In genomic region chr4:182897601-182898478, GRCh38 we compare ENCODE assay signal across 1 cellular context.
TF ChIP-seq lines count a peak whose summit lies in the region.

No MANE protein-coding gene starts in this region.

TF ChIP-seq in HepG2, 621 proteins besides CTCF, POLR2A, EP300 and RAD21 (continued from another document and continues in another):
- TF ChIP-seq JUN (CRISPR knock-in tag; IDR thresholded peaks at IDR 0.05) (0 out of 2 replicates have a peak, but pooled peaks have one; percentile 66), SALL1 (CRISPR knock-in tag; IDR thresholded peaks at IDR 0.05) (peak; percentile 97), AHDC1 (CRISPR knock-in tag; IDR thresholded peaks at IDR 0.05; ENCODE audit: borderline replicate concordance) (peak; percentile 92), ZNF34 (CRISPR knock-in tag; IDR thresholded peaks at IDR 0.05; ENCODE audit: borderline replicate concordance) (peak; percentile 67; the same call in 1 of the 2 replicates), MBNL3 (CRISPR knock-in tag; conservative IDR thresholded peaks at IDR 0.05) (no peak), ZNF432 (CRISPR knock-in tag; IDR thresholded peaks at IDR 0.05; ENCODE audit: borderline replicate concordance) (no peak), XBP1 (CRISPR knock-in tag; IDR thresholded peaks at IDR 0.05) (no peak), SRY (CRISPR knock-in tag; IDR thresholded peaks at IDR 0.05) (no peak), ZNF619 (CRISPR knock-in tag; IDR thresholded peaks at IDR 0.05) (0 out of 2 replicates have a peak, but pooled peaks have one; percentile 60), SAP130 (CRISPR knock-in tag; IDR thresholded peaks at IDR 0.05; ENCODE audit: low read depth) (peak; percentile 93), ZKSCAN5 (CRISPR knock-in tag; IDR thresholded peaks at IDR 0.05) (no peak), ZNF382 (CRISPR knock-in tag; IDR thresholded peaks at IDR 0.05; ENCODE audit: borderline replicate concordance) (no peak), HCFC1 (IDR thresholded peaks at IDR 0.05; ENCODE audit: low read depth, low read length) (no peak), CREM (IDR thresholded peaks at IDR 0.05) (peak; percentile 54), CREM (CRISPR knock-in tag; IDR thresholded peaks at IDR 0.05) (no peak), ZNF629 (CRISPR knock-in tag; conservative IDR thresholded peaks at IDR 0.05) (peak; percentile 59), ZNF687 (CRISPR knock-in tag; IDR thresholded peaks at IDR 0.05) (peak; percentile 100), SNAI1 (CRISPR knock-in tag; IDR thresholded peaks at IDR 0.05; ENCODE audit: borderline replicate concordance) (no peak), TGIF2 (CRISPR knock-in tag; IDR thresholded peaks at IDR 0.05) (peak; percentile 96), CBX2 (IDR thresholded peaks at IDR 0.05; ENCODE audit: low read depth, low read length) (no peak), CBX2 (CRISPR knock-in tag; IDR thresholded peaks at IDR 0.05; ENCODE audit: low read depth) (0 out of 2 replicates have a peak, but pooled peaks have one; percentile 90), SP4 (CRISPR knock-in tag; IDR thresholded peaks at IDR 0.05) (peak; percentile 79), ZC3H4 (CRISPR knock-in tag; IDR thresholded peaks at IDR 0.05; ENCODE audit: borderline replicate concordance) (no peak), HMG20B (CRISPR knock-in tag; conservative IDR thresholded peaks at IDR 0.05) (peak; percentile 69; the same call in 1 of the 2 replicates), ZMYM3 (CRISPR knock-in tag; IDR thresholded peaks at IDR 0.05) (peak; percentile 92), NFATC3 (CRISPR knock-in tag; IDR thresholded peaks at IDR 0.05) (peak; percentile 79; the same call in 1 of the 2 replicates), BORCS8-MEF2B (CRISPR knock-in tag; IDR thresholded peaks at IDR 0.05) (peak; percentile 87), ZNF878 (CRISPR knock-in tag; IDR thresholded peaks at IDR 0.05) (peak; percentile 82), ZNF781 (CRISPR knock-in tag; IDR thresholded peaks at IDR 0.05; ENCODE audit: borderline replicate concordance, not compliant biosample characterization) (peak; percentile 63), CCDC6 (CRISPR knock-in tag; IDR thresholded peaks at IDR 0.05) (peak; percentile 81; the same call in 1 of the 2 replicates), ZSCAN5A (CRISPR knock-in tag; IDR thresholded peaks at IDR 0.05; ENCODE audit: borderline replicate concordance) (peak; percentile 58; the same call in 1 of the 2 replicates), ZNF569 (CRISPR knock-in tag; IDR thresholded peaks at IDR 0.05; ENCODE audit: borderline replicate concordance) (peak; percentile 89; the same call in 1 of the 2 replicates), ZNF230 (CRISPR knock-in tag; IDR thresholded peaks at IDR 0.05) (peak; percentile 84; the same call in 1 of the 2 replicates), ZNF546 (CRISPR knock-in tag; conservative IDR thresholded peaks at IDR 0.05) (no peak), PAF1 (CRISPR knock-in tag; IDR thresholded peaks at IDR 0.05) (no peak), MYC (CRISPR knock-in tag; IDR thresholded peaks at IDR 0.05; ENCODE audit: borderline replicate concordance) (peak; percentile 97), NCOA1 (CRISPR knock-in tag; IDR thresholded peaks at IDR 0.05) (no peak), XRCC5 (optimal IDR thresholded peaks at IDR 0.05; ENCODE audit: low read length) (peak; percentile 92), PRDM4 (CRISPR knock-in tag; IDR thresholded peaks at IDR 0.05; ENCODE audit: borderline replicate concordance) (no peak)
- TF ChIP-seq, protein P1, sequence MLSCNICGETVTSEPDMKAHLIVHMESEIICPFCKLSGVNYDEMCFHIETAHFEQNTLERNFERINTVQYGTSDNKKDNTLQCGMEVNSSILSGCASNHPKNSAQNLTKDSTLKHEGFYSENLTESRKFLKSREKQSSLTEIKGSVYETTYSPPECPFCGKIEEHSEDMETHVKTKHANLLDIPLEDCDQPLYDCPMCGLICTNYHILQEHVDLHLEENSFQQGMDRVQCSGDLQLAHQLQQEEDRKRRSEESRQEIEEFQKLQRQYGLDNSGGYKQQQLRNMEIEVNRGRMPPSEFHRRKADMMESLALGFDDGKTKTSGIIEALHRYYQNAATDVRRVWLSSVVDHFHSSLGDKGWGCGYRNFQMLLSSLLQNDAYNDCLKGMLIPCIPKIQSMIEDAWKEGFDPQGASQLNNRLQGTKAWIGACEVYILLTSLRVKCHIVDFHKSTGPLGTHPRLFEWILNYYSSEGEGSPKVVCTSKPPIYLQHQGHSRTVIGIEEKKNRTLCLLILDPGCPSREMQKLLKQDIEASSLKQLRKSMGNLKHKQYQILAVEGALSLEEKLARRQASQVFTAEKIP (CRISPR knock-in tag; IDR thresholded peaks at IDR 0.05; ENCODE audit: borderline replicate concordance), result no peak
- TF ChIP-seq, protein P2, sequence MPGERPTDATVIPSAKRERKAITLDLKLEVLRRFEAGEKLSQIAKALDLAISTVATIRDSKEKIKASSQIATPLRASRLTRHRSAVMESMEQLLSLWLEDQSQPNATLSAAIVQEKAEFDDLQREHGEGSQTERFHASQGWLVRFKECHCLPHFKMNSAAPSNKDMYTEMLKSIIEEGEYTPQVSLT (CRISPR knock-in tag; IDR thresholded peaks at IDR 0.05; ENCODE audit: borderline replicate concordance, low read depth), result no peak
- TF ChIP-seq, protein P3, sequence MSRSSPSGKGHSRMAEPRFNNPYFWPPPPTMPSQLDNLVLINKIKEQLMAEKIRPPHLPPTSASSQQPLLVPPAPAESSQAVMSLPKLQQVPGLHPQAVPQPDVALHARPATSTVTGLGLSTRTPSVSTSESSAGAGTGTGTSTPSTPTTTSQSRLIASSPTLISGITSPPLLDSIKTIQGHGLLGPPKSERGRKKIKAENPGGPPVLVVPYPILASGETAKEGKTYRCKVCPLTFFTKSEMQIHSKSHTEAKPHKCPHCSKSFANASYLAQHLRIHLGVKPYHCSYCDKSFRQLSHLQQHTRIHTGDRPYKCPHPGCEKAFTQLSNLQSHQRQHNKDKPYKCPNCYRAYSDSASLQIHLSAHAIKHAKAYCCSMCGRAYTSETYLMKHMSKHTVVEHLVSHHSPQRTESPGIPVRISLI (CRISPR knock-in tag; IDR thresholded peaks at IDR 0.05; ENCODE audit: borderline replicate concordance), result no peak; the same call in 1 of the 2 replicates
- TF ChIP-seq, protein P4, sequence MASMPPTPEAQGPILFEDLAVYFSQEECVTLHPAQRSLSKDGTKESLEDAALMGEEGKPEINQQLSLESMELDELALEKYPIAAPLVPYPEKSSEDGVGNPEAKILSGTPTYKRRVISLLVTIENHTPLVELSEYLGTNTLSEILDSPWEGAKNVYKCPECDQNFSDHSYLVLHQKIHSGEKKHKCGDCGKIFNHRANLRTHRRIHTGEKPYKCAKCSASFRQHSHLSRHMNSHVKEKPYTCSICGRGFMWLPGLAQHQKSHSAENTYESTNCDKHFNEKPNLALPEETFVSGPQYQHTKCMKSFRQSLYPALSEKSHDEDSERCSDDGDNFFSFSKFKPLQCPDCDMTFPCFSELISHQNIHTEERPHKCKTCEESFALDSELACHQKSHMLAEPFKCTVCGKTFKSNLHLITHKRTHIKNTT (CRISPR knock-in tag; IDR thresholded peaks at IDR 0.05), result no peak
- TF ChIP-seq, protein P5, sequence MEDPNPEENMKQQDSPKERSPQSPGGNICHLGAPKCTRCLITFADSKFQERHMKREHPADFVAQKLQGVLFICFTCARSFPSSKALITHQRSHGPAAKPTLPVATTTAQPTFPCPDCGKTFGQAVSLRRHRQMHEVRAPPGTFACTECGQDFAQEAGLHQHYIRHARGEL (CRISPR knock-in tag; IDR thresholded peaks at IDR 0.05), result no peak
